ENCODE assay signal across 9 cellular contexts in the genomic region with DNA sequence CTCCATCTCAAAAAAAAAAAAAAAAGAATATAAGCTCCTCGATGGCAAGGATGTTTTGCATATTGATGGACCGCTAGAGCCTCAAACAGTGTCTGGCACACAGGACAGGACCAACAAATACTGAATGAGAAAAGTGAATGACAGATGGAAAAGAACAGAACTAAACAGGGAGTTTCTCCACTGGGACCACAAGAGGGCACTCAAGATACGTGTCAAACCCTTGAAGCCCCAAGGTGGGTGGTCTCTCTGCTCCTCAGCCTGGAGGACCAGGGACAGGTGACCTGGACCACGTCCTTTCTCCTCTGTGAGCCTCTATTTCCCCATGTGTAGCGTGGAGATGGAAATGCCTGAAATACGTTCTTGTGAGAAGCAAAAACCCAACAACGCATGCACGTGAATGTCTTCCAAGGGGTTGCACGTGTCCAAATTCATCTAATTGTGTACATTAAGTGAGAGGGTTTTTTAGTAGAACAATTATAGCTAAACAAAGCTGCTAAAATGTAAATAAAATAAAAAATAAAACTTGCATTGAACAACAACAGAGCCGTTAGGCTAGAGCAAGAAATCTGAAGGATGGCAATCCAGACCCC. TPM values are rescaled to one million over a fixed set of nuclear protein-coding genes. Genes with fewer than 3 reads are reported as not detected.
DNase-seq lines count a peak whose midpoint lies in the region; ATAC-seq, FAIRE-seq and TF ChIP-seq lines count a peak whose summit lies in the region.
"Had no signal": no experiment of that assay in that cellular context is flagged by ENCODE, and none has a peak within 500 bp of the region (broad histone marks: within the 10 kb centered on the region; RNA-seq: fewer than 3 reads in every experiment).

No MANE protein-coding gene starts in this region.

- no peak overlapping the region for H3K27ac Mint-ChIP-seq in activated T-helper 17 cell treated with anti-CD3 and anti-CD28 coated beads, Interleukin-2, amount 50 U/mL, for 72 hours
- no peak overlapping the region for H3K27ac Mint-ChIP-seq in CD8-positive, alpha-beta memory T cell
- H3K27ac Mint-ChIP-seq: stimulated activated naive CD8-positive, alpha-beta T cell treated with anti-CD3 and anti-CD28 coated beads, Interleukin-15, Interleukin-2, amounts not matched to agents 100 ng/mL and 50 ng/mL, for 24 hours had no signal

- peaks cover 28% of the 10 kb centered on the region for H3K27me3 Mint-ChIP-seq in activated T-helper 17 cell treated with anti-CD3 and anti-CD28 coated beads, Interleukin-2, amount 50 U/mL, for 72 hours
- peaks cover 9 to 42% of the 10 kb centered on the region in 2 donors for H3K27me3 Mint-ChIP-seq in CD8-positive, alpha-beta memory T cell

- no peaks in the 10 kb centered on the region for H4K20me1 ChIP-seq in keratinocyte (ENCODE audit: control insufficient read depth, extremely low read depth, insufficient read depth, low read length)

- DNase-seq in A172 (ENCODE audit: low spot score) = peak; percentile 44
- DNase-seq in EH (ENCODE audit: low read depth) = peak; percentile 52
- peak; percentile 30 for DNase-seq in NCI-H1694 treated with DMSO at 0.1 percent for 48 hours (lab: John Stamatoyannopoulos, UW)
- DNase-seq in keratinocyte (ENCODE audit: low read depth, low spot score) = no peak
- no peak for DNase-seq in cerebellum (ENCODE audit: low spot score)
- no peak for DNase-seq in CD8-positive, alpha-beta memory T cell

- no peak for FAIRE-seq in keratinocyte (lab: Jason Lieb, UNC)

- no peak overlapping the region for H3K4me3 Mint-ChIP-seq in activated T-helper 17 cell treated with anti-CD3 and anti-CD28 coated beads, Interleukin-2, amount 50 U/mL, for 72 hours
- H3K4me3 Mint-ChIP-seq in CD8-positive, alpha-beta memory T cell = no peak overlapping the region
- H3K4me3 Mint-ChIP-seq: stimulated activated naive CD8-positive, alpha-beta T cell treated with anti-CD3 and anti-CD28 coated beads, Interleukin-15, Interleukin-2, amounts not matched to agents 100 ng/mL and 50 ng/mL, for 24 hours had no signal

- POLR2A ChIA-PET in CD8-positive, alpha-beta memory T cell (lab: Charles Lee) = interaction anchor here (0.6 kb wide), 1 partner anchor 602 kb away, joined by 3 read pairs; no protein-coding TSS in a partner anchor

- no peaks in the 10 kb centered on the region for H3K9me3 ChIP-seq in keratinocyte (ENCODE audit: control insufficient read depth, low read depth, low read length)
- H3K9me3 ChIP-seq in CD8-positive, alpha-beta memory T cell (ENCODE audit: low read length) = no peaks in the 10 kb centered on the region

- H3K4me1 Mint-ChIP-seq in activated T-helper 17 cell treated with anti-CD3 and anti-CD28 coated beads, Interleukin-2, amount 50 U/mL, for 72 hours = peaks cover 5% of the 10 kb centered on the region
- peaks cover 12 to 17% (median 13%) of the 10 kb centered on the region in 3 donors for H3K4me1 Mint-ChIP-seq in CD8-positive, alpha-beta memory T cell

- H3K9me1 ChIP-seq in keratinocyte (ENCODE audit: control insufficient read depth, extremely low read depth, insufficient read depth, low read length) = no peaks in the 10 kb centered on the region

- no peaks in the 10 kb centered on the region for H3K36me3 ChIP-seq in keratinocyte (ENCODE audit: control insufficient read depth in 2 of 2, extremely low read depth in 1 of 2, insufficient read depth in 2 of 2, low read length in 2 of 2)
- no peaks in the 10 kb centered on the region for H3K36me3 ChIP-seq in CD8-positive, alpha-beta memory T cell (ENCODE audit: insufficient read depth, low read length)

- H3K27me3 ChIP-seq in keratinocyte (ENCODE audit: control insufficient read depth, extremely low read depth, insufficient read depth, low read length) = no peaks in the 10 kb centered on the region
- H3K27me3 ChIP-seq in CD8-positive, alpha-beta memory T cell (ENCODE audit: insufficient read depth, low read length, poor library complexity, severe bottlenecking) = no peaks in the 10 kb centered on the region

- TF ChIP-seq CTCF in keratinocyte (optimal IDR thresholded peaks at IDR 0.05 in 1 of 3, IDR thresholded peaks at IDR 0.05 in 1 of 3, conservative IDR thresholded peaks at IDR 0.05 in 1 of 3; ENCODE audit: extremely low read depth in 1 of 3, insufficient read depth in 2 of 3, low read length in 3 of 3) = peak; percentile 55 to 69 (median 68)

- H3K9ac ChIP-seq in keratinocyte (ENCODE audit: control insufficient read depth, extremely low read depth, insufficient read depth, low read length) = no peak overlapping the region

- H3K9me3 Mint-ChIP-seq in activated T-helper 17 cell treated with anti-CD3 and anti-CD28 coated beads, Interleukin-2, amount 50 U/mL, for 72 hours = no peaks in the 10 kb centered on the region
- no peaks in the 10 kb centered on the region for H3K9me3 Mint-ChIP-seq in CD8-positive, alpha-beta memory T cell
- H3K9me3 Mint-ChIP-seq: stimulated activated naive CD8-positive, alpha-beta T cell treated with anti-CD3 and anti-CD28 coated beads, Interleukin-15, Interleukin-2, amounts not matched to agents 100 ng/mL and 50 ng/mL, for 24 hours had no signal

- no peaks in the 10 kb centered on the region for H3K79me2 ChIP-seq in keratinocyte (ENCODE audit: control insufficient read depth, insufficient read depth, low read length)

- dilution Hi-C loops in keratinocyte (cut with MboI; ENCODE audit: extremely low pct_ligation_motif_present, low sequenced_read_pairs) = no loop called here

- H3K4me3 ChIP-seq in keratinocyte (ENCODE audit: control insufficient read depth in 2 of 3, extremely low read depth in 1 of 3, insufficient read depth in 2 of 3, low read depth in 1 of 3, low read length in 3 of 3) = no peak overlapping the region
- no peak overlapping the region for H3K4me3 ChIP-seq in CD8-positive, alpha-beta memory T cell (ENCODE audit: low read length)

- no peak overlapping the region for H2AFZ ChIP-seq in keratinocyte (ENCODE audit: control insufficient read depth, low read length)

- no peaks in the 10 kb centered on the region for H3K36me3 Mint-ChIP-seq in activated T-helper 17 cell treated with anti-CD3 and anti-CD28 coated beads, Interleukin-2, amount 50 U/mL, for 72 hours (ENCODE audit: low read depth)
- H3K36me3 Mint-ChIP-seq in CD8-positive, alpha-beta memory T cell = no peaks in the 10 kb centered on the region

- CTCF ChIA-PET in CD8-positive, alpha-beta memory T cell (lab: Charles Lee) = interaction anchor here (0.9 to 2.4 kb wide), 7 partner anchors 10 to 199 kb away, joined by 3 to 8 read pairs (median 3); partner anchors contain the start of gene LENG8

- H3K27ac ChIP-seq in keratinocyte (ENCODE audit: control insufficient read depth, insufficient read depth, low read length) = no peak overlapping the region
- no peak overlapping the region for H3K27ac ChIP-seq in CD8-positive, alpha-beta memory T cell (ENCODE audit: low read depth, low read length)

- peak; percentile 48 for ATAC-seq in activated T-helper 17 cell treated with anti-CD3 and anti-CD28 coated beads, Interleukin-2, amount 50 U/mL, for 72 hours (replicated peaks)
- no peak for ATAC-seq in GM19467 (IDR thresholded peaks at IDR 0.05; ENCODE audit: unreplicated experiment)

- H3K4me2 ChIP-seq in keratinocyte (ENCODE audit: control insufficient read depth, extremely low read depth, insufficient read depth, low read depth, low read length) = no peak overlapping the region

- H3K4me1 ChIP-seq in keratinocyte (ENCODE audit: control insufficient read depth, extremely low read depth, insufficient read depth, low read length) = peaks cover 2% of the 10 kb centered on the region
- peaks cover 6% of the 10 kb centered on the region for H3K4me1 ChIP-seq in CD8-positive, alpha-beta memory T cell (ENCODE audit: insufficient read depth, low read length)

RNA-seq across cellular contexts. Expression of gene CDC42EP5, which starts 5.7 kb away (rescaled TPM):
- 17.2 and 19.1 TPM in 2 replicates for total RNA-seq in A172 (2014; rRNA removed; shearing (Covaris generic))
- not detected for total RNA-seq in activated T-helper 17 cell treated with anti-CD3 and anti-CD28 coated beads, Interleukin-2, amount 50 U/mL, for 72 hours
- polyA plus RNA-seq in keratinocyte = 8.6 to 16.4 TPM (median 9.4 TPM) in 3 replicates
- 4.4 TPM for polyA plus RNA-seq in keratinocyte (2011; ENCODE audit: low read depth)
- polyA plus RNA-seq in keratinocyte (2011; cell fraction: cytosol; rRNA removed) = 4.9 and 31.9 TPM in 2 replicates
- 4.2 and 13.3 TPM in 2 replicates for polyA plus RNA-seq in keratinocyte (2011; cell fraction: nucleus; rRNA removed)
- polyA plus RNA-seq in keratinocyte (2012; ENCODE audit: low replicate concordance) = 19.2 and 29.7 TPM in 2 replicates
- polyA minus RNA-seq in keratinocyte = 0.67 to 1.7 TPM (median 1.2 TPM) in 3 replicates
- polyA minus RNA-seq in keratinocyte (2011; cell fraction: cytosol; rRNA and poly(A)+ RNA removed) = 34.3 TPM
- polyA minus RNA-seq in keratinocyte (2011; cell fraction: nucleus; rRNA and poly(A)+ RNA removed) = 3.3 and 3.6 TPM in 2 replicates
- total RNA-seq in cerebellum = 3.9 TPM
- total RNA-seq in CD8-positive, alpha-beta memory T cell = 1 to 10 TPM in 1 of 2 experiments, under 1 TPM in 1; 0.44 to 1.1 TPM
- not detected for polyA plus RNA-seq in CD8-positive, alpha-beta memory T cell

RNA-seq across cellular contexts. Expression of gene LENG9, which starts 15.2 kb away (rescaled TPM):
- not detected in 2 replicates for total RNA-seq in A172 (2014; rRNA removed; shearing (Covaris generic))
- total RNA-seq in activated T-helper 17 cell treated with anti-CD3 and anti-CD28 coated beads, Interleukin-2, amount 50 U/mL, for 72 hours = 1 to 10 TPM; 3.1 to 4.4 TPM
- 1.3 to 2.2 TPM (median 2.1 TPM) in 3 replicates for polyA plus RNA-seq in keratinocyte
- polyA plus RNA-seq in keratinocyte (2011; ENCODE audit: low read depth) = 0.41 TPM
- 1.2 and 2.8 TPM in 2 replicates for polyA plus RNA-seq in keratinocyte (2011; cell fraction: cytosol; rRNA removed)
- polyA plus RNA-seq in keratinocyte (2011; cell fraction: nucleus; rRNA removed) = 1.9 and 3.5 TPM in 2 replicates
- 2.4 and 5.8 TPM in 2 replicates for polyA plus RNA-seq in keratinocyte (2012; ENCODE audit: low replicate concordance)
- polyA minus RNA-seq in keratinocyte = 1.2 to 3.3 TPM (median 2.0 TPM) in 3 replicates
- polyA minus RNA-seq in keratinocyte (2011; cell fraction: cytosol; rRNA and poly(A)+ RNA removed) = 8.1 TPM
- 3.3 and 4.0 TPM in 2 replicates for polyA minus RNA-seq in keratinocyte (2011; cell fraction: nucleus; rRNA and poly(A)+ RNA removed)
- 1.3 TPM for total RNA-seq in cerebellum
- total RNA-seq in CD8-positive, alpha-beta memory T cell = 1 to 10 TPM; 3.8 to 4.4 TPM
- polyA plus RNA-seq in CD8-positive, alpha-beta memory T cell = 0.23 TPM

RNA-seq across cellular contexts. Expression of gene LAIR2, which starts 23.9 kb away (rescaled TPM):
- not detected in 2 replicates for total RNA-seq in A172 (2014; rRNA removed; shearing (Covaris generic))
- total RNA-seq in activated T-helper 17 cell treated with anti-CD3 and anti-CD28 coated beads, Interleukin-2, amount 50 U/mL, for 72 hours = under 1 TPM in 1 of 2 donors, not detected in 1; 0.66 TPM
- not detected in 3 replicates for polyA plus RNA-seq in keratinocyte
- not detected for polyA plus RNA-seq in keratinocyte (2011; ENCODE audit: low read depth)
- not detected in 2 replicates for polyA plus RNA-seq in keratinocyte (2011; cell fraction: cytosol; rRNA removed)
- polyA plus RNA-seq in keratinocyte (2011; cell fraction: nucleus; rRNA removed) = not detected in 2 replicates
- polyA plus RNA-seq in keratinocyte (2012; ENCODE audit: low replicate concordance) = not detected in 2 replicates
- polyA minus RNA-seq in keratinocyte = not detected in 3 replicates
- polyA minus RNA-seq in keratinocyte (2011; cell fraction: cytosol; rRNA and poly(A)+ RNA removed) = not detected
- not detected in 2 replicates for polyA minus RNA-seq in keratinocyte (2011; cell fraction: nucleus; rRNA and poly(A)+ RNA removed)
- total RNA-seq in cerebellum = not detected
- 1 to 10 TPM; 1.4 TPM for total RNA-seq in CD8-positive, alpha-beta memory T cell
- polyA plus RNA-seq in CD8-positive, alpha-beta memory T cell = 31.6 TPM

RNA-seq across cellular contexts. Expression of gene LENG8, which starts 29.8 kb away (rescaled TPM):
- total RNA-seq in A172 (2014; rRNA removed; shearing (Covaris generic)) = 13.6 and 14.8 TPM in 2 replicates
- 100 to 1,000 TPM; 153 to 200 TPM for total RNA-seq in activated T-helper 17 cell treated with anti-CD3 and anti-CD28 coated beads, Interleukin-2, amount 50 U/mL, for 72 hours
- polyA plus RNA-seq in keratinocyte = 29.4 to 75.6 TPM (median 33.4 TPM) in 3 replicates
- polyA plus RNA-seq in keratinocyte (2011; ENCODE audit: low read depth) = 32.7 TPM
- polyA plus RNA-seq in keratinocyte (2011; cell fraction: cytosol; rRNA removed) = 4.1 and 6.2 TPM in 2 replicates
- 793 and 1,107 TPM in 2 replicates for polyA plus RNA-seq in keratinocyte (2011; cell fraction: nucleus; rRNA removed)
- 45.7 and 76.8 TPM in 2 replicates for polyA plus RNA-seq in keratinocyte (2012; ENCODE audit: low replicate concordance)
- polyA minus RNA-seq in keratinocyte = 61.8 to 117 TPM (median 66.2 TPM) in 3 replicates
- 29.4 TPM for polyA minus RNA-seq in keratinocyte (2011; cell fraction: cytosol; rRNA and poly(A)+ RNA removed)
- 115 and 133 TPM in 2 replicates for polyA minus RNA-seq in keratinocyte (2011; cell fraction: nucleus; rRNA and poly(A)+ RNA removed)
- 49.7 TPM for total RNA-seq in cerebellum
- 100 to 1,000 TPM; 132 to 144 TPM for total RNA-seq in CD8-positive, alpha-beta memory T cell
- 8.0 TPM for polyA plus RNA-seq in CD8-positive, alpha-beta memory T cell

Comparison
In these comparisons a context has a peak if more than half of its experiments do, and no peak if none do; other contexts are left out.
1. DNase-seq: peak in A172 (single experiment), EH (single experiment) and NCI-H1694 treated with DMSO at 0.1 percent for 48 hours (single experiment); none in keratinocyte (single experiment), cerebellum (single experiment) and CD8-positive, alpha-beta memory T cell (0 of 5).